Comparison of ENCODE assay signal across 10 cellular contexts in genomic region chr6:27669798-27670301, GRCh38.
DNase-seq lines count a peak whose midpoint lies in the region; ATAC-seq and TF ChIP-seq lines count a peak whose summit lies in the region.
"Had no signal": no experiment of that assay in that cellular context is flagged by ENCODE, and none has a peak within 500 bp of the region (broad histone marks: within the 10 kb centered on the region; RNA-seq: fewer than 3 reads in every experiment).

No MANE protein-coding gene starts in this region.

- H3K4me3 ChIP-seq in Panc1 (ENCODE audit: low read depth in 2 of 2, low read length in 2 of 2) (peak overlapping the region; percentile 63 to 86), epithelial cell of esophagus (ENCODE audit: low read length) (peak overlapping the region; percentile 47), skeletal muscle cell (ENCODE audit: low read depth, low read length) (peak overlapping the region; percentile 16)

- peak overlapping the region; percentile 75 for H3K4me3 Mint-ChIP-seq in activated T-cell treated with anti-CD3 and anti-CD28 coated beads, Interleukin-2, amount 50 U/mL, for 72 hours

- H3K4me1 ChIP-seq in Panc1 (ENCODE audit: control insufficient read depth, insufficient read depth, low read length), result peaks cover 16% of the 10 kb centered on the region
- H3K4me1 ChIP-seq: parathyroid adenoma had no signal

- peaks cover 4 to 5% of the 10 kb centered on the region in 2 donors for H3K9me3 Mint-ChIP-seq in activated T-cell treated with anti-CD3 and anti-CD28 coated beads, Interleukin-2, amount 50 U/mL, for 72 hours

- in situ Hi-C loops in Panc1 (cut with HindIII; ENCODE audit: low pct_unique_long_range_greater_than_20kb, low sequenced_read_pairs), result no loop called here

- peak overlapping the region; percentile 17; the same call in 1 of the 2 replicates for H3K27ac ChIP-seq in Panc1 (ENCODE audit: low read length)
- H3K27ac ChIP-seq: parathyroid adenoma had no signal

- no peaks in the 10 kb centered on the region for H3K36me3 ChIP-seq in Panc1 (ENCODE audit: control insufficient read depth, insufficient read depth, low read length)

- H3K27ac Mint-ChIP-seq in activated T-cell treated with anti-CD3 and anti-CD28 coated beads, Interleukin-2, amount 50 U/mL, for 72 hours, result peak overlapping the region; percentile 12

- H3K4me1 Mint-ChIP-seq in activated T-cell treated with anti-CD3 and anti-CD28 coated beads, Interleukin-2, amount 50 U/mL, for 72 hours (ENCODE audit: low read depth), result peaks cover 58% of the 10 kb centered on the region

- intact Hi-C loops in Panc1 (cut with micrococcal nuclease; ENCODE audit: unreplicated experiment), result loop anchor here (5.0 kb wide), 1 partner anchor 53 kb away; no protein-coding TSS in a partner anchor

- H3K36me3 Mint-ChIP-seq in activated T-cell treated with anti-CD3 and anti-CD28 coated beads, Interleukin-2, amount 50 U/mL, for 72 hours (ENCODE audit: insufficient read depth in 2 of 2), result peaks cover 9 to 11% of the 10 kb centered on the region in 2 donors

- POLR2A ChIA-PET in Panc1 (lab: Charles Lee), result interaction anchor here (0.6 kb wide), 1 partner anchor 575 kb away, joined by 9 read pairs; no protein-coding TSS in a partner anchor

- no peaks in the 10 kb centered on the region for H3K27me3 ChIP-seq in Panc1 (ENCODE audit: control insufficient read depth, insufficient read depth, low read length)

- BruUV-seq in Panc1 (replicated peaks; lab: Mats Ljungman, UMichigan), result no TSS peak

- no peak for DNase-seq in activated T-cell treated with anti-CD3 and anti-CD28 coated beads, Interleukin-2, amount 50 U/mL, for 72 hours
- no peak for DNase-seq in activated T-cell treated with anti-CD3 and anti-CD28 coated beads, Interleukin-2, amount 50 U/mL, for 48 hours
- DNase-seq in Panc1 (ENCODE audit: low read depth, low spot score), result no peak
- DNase-seq in epithelial cell of esophagus (ENCODE audit: low read depth), result no peak
- DNase-seq in skeletal muscle cell (ENCODE audit: low read depth), result no peak
- DNase-seq in globus pallidus (ENCODE audit: low spot score), result no peak
- no peak for DNase-seq in effector CD4-positive, alpha-beta T cell
- DNase-seq: NCI-H2171 had no signal

- no peak for TF ChIP-seq CTCF in Panc1 (IDR thresholded peaks at IDR 0.05)
- no peak for TF ChIP-seq CTCF in epithelial cell of esophagus (IDR thresholded peaks at IDR 0.05; ENCODE audit: insufficient read depth, low read depth, low read length, missing control alignments)

- H3K27me3 Mint-ChIP-seq in activated T-cell treated with anti-CD3 and anti-CD28 coated beads, Interleukin-2, amount 50 U/mL, for 72 hours (ENCODE audit: low read depth), result peaks cover 88% of the 10 kb centered on the region

- CTCF ChIA-PET in Panc1 (lab: Charles Lee), result interaction anchor here (0.6 kb wide), 1 partner anchor 535 kb away, joined by 4 read pairs; no protein-coding TSS in a partner anchor

- no peaks in the 10 kb centered on the region for H3K9me3 ChIP-seq in Panc1 (ENCODE audit: control insufficient read depth, insufficient read depth, low read depth, low read length)

- ATAC-seq in activated T-cell treated with anti-CD3 and anti-CD28 coated beads, Interleukin-2, amount 50 U/mL, for 72 hours (replicated peaks in 1 of 2), result peak; percentile 31 to 41
- ATAC-seq in Panc1 (no peak), HG03095 (IDR thresholded peaks at IDR 0.05; ENCODE audit: unreplicated experiment) (no peak)

Comparison
In these comparisons a context has a peak if more than half of its experiments do, and no peak if none do; other contexts are left out.
1. ATAC-seq: peak in activated T-cell treated with anti-CD3 and anti-CD28 coated beads, Interleukin-2, amount 50 U/mL, for 72 hours (2 of 2); none in Panc1 (single experiment) and HG03095 (single experiment).
2. H3K4me3 ChIP-seq: peak in every context shown above with its lines; median percentile 74 in Panc1; 47 in epithelial cell of esophagus; 16 in skeletal muscle cell.